9 cellular contexts compared by ENCODE assay signal in the genomic region with DNA sequence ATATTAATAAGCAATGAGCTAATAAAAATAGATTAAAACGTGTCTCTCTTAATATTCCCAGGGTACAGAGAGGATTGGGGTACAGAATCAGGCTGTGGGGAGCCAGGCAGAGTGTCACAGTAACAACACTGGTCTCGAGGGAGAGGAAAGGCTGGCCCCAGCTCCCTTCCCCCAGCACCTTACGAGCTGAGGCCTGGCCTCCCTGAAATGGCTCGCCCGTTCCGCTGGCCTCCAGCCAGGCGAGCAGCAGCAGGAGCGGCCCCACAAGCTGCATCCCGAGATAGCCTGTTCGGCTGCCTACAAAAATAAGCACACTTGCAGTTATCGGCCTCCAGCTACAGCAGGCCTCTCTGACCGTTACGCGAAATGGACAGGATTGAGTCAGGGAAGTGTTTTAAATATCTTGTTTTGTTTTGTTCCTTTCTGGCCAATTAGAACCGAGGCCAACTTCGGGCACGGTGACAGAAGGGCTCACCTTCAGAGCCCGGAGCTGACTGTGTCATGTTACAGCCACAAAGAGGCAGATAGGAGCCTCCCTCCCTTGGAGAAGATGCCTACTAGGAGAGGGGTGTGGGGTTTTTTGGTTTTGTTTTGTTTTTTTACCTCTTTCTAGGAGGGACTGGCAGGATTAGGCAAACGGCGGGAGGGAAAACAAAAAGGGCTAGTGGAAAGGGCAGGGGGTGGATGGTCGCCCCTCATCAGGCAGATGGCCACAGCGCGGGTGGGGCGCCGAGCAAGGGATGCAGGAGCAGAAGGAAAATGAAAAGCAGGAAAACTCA. TPM values are rescaled to one million over a fixed set of nuclear protein-coding genes. Genes with fewer than 3 reads are reported as not detected.
DNase-seq lines count a peak whose midpoint lies in the region; ATAC-seq, FAIRE-seq and TF ChIP-seq lines count a peak whose summit lies in the region.
"Had no signal": no experiment of that assay in that cellular context is flagged by ENCODE, and none has a peak within 500 bp of the region (broad histone marks: within the 10 kb centered on the region; RNA-seq: fewer than 3 reads in every experiment).

No MANE protein-coding gene starts in this region.

- no peak overlapping the region for H3K27ac ChIP-seq in neural cell (ENCODE audit: low read length)

- TF ChIP-seq EP300 in neural cell (conservative IDR thresholded peaks at IDR 0.05; ENCODE audit: poor library complexity, severe bottlenecking): no peak

- H3K9me3 Mint-ChIP-seq in stimulated activated effector memory CD8-positive, alpha-beta T cell treated with anti-CD3 and anti-CD28 coated beads, Interleukin-12 subunit alpha, Interleukin-12 subunit beta, amount 100 ng/mL, for 72 hours: no peaks in the 10 kb centered on the region

- no peak for ATAC-seq in stimulated activated effector memory CD8-positive, alpha-beta T cell treated with anti-CD3 and anti-CD28 coated beads, Interleukin-12 subunit alpha, Interleukin-12 subunit beta, amount 100 ng/mL, for 72 hours

- H3K27me3 ChIP-seq in neural cell (ENCODE audit: insufficient read depth, low read depth, low read length): no peaks in the 10 kb centered on the region

- no peaks in the 10 kb centered on the region for H3K9me3 ChIP-seq in neural cell (ENCODE audit: low read length)

- no peaks in the 10 kb centered on the region for H3K9me2 ChIP-seq in neural cell (ENCODE audit: insufficient read depth, low read length)

- peak overlapping the region; percentile 36 for H2AFZ ChIP-seq in neural cell (ENCODE audit: low read depth, low read length)

- H4K20me1 ChIP-seq in neural cell (ENCODE audit: insufficient read depth): no peaks in the 10 kb centered on the region

- no peak overlapping the region for H3K4me3 ChIP-seq in neural cell (ENCODE audit: low read length)

- H3K79me2 ChIP-seq in neural cell (replicated peaks; ENCODE audit: insufficient read depth, low read length): peaks cover 7% of the 10 kb centered on the region

- TF ChIP-seq RAD21 in neural cell (conservative IDR thresholded peaks at IDR 0.05): no peak

- H3F3A ChIP-seq in neural cell (ENCODE audit: insufficient read depth, low read length, poor library complexity, severe bottlenecking): peaks cover 7% of the 10 kb centered on the region

- no peak overlapping the region for H3K4me2 ChIP-seq in neural cell (ENCODE audit: low read length)

- DNase-seq in GM12891 (ENCODE audit: insufficient read length, low spot score) (peak; percentile 40), NCI-H1930 (lab: John Stamatoyannopoulos, UW) (peak; percentile 55 to 56), UCSD-AML1 (lab: John Stamatoyannopoulos, UW; ENCODE audit: unreplicated experiment) (peak; percentile 89), foreskin melanocyte (peak; percentile 55), NAMALWA (ENCODE audit: low spot score) (no peak), GOT3 (lab: John Stamatoyannopoulos, UW) (no peak)
- DNase-seq in stimulated activated effector memory CD8-positive, alpha-beta T cell treated with anti-CD3 and anti-CD28 coated beads, Interleukin-12 subunit alpha, Interleukin-12 subunit beta, amount 100 ng/mL, for 72 hours (ENCODE audit: low spot score in 2 of 2): no peak

- TF ChIP-seq CTCF in neural cell (IDR thresholded peaks at IDR 0.05; ENCODE audit: poor library complexity, severe bottlenecking): no peak

- peaks cover 14% of the 10 kb centered on the region for H3K36me3 Mint-ChIP-seq in stimulated activated effector memory CD8-positive, alpha-beta T cell treated with anti-CD3 and anti-CD28 coated beads, Interleukin-12 subunit alpha, Interleukin-12 subunit beta, amount 100 ng/mL, for 72 hours

- H3K9ac ChIP-seq in neural cell (ENCODE audit: low read length): peak overlapping the region; percentile 40

- TF ChIP-seq POLR2A in GM12891 (IDR thresholded peaks at IDR 0.05; ENCODE audit: low read depth, low read length): peak; percentile 75

- peaks cover 33% of the 10 kb centered on the region for H3K4me1 Mint-ChIP-seq in stimulated activated effector memory CD8-positive, alpha-beta T cell treated with anti-CD3 and anti-CD28 coated beads, Interleukin-12 subunit alpha, Interleukin-12 subunit beta, amount 100 ng/mL, for 72 hours

- no peak overlapping the region for H3K27ac Mint-ChIP-seq in stimulated activated effector memory CD8-positive, alpha-beta T cell treated with anti-CD3 and anti-CD28 coated beads, Interleukin-12 subunit alpha, Interleukin-12 subunit beta, amount 100 ng/mL, for 72 hours

- peak; percentile 28 for FAIRE-seq in GM12891 (lab: Jason Lieb, UNC)
- FAIRE-seq: endometrium had no signal

- no peaks in the 10 kb centered on the region for H3K36me3 ChIP-seq in neural cell (ENCODE audit: insufficient read depth, low read length)

- H3K4me3 Mint-ChIP-seq in stimulated activated effector memory CD8-positive, alpha-beta T cell treated with anti-CD3 and anti-CD28 coated beads, Interleukin-12 subunit alpha, Interleukin-12 subunit beta, amount 100 ng/mL, for 72 hours: no peak overlapping the region

TF ChIP-seq in GM12891, 5 proteins besides CTCF, POLR2A, EP300 and RAD21:
- no peak for TF ChIP-seq PAX5 (IDR thresholded peaks at IDR 0.05; ENCODE audit: insufficient read depth, low read length, severe bottlenecking)
- TF ChIP-seq TAF1 (IDR thresholded peaks at IDR 0.05; ENCODE audit: low read depth, low read length): 0 out of 2 replicates have a peak, but pooled peaks have one; percentile 27
- TF ChIP-seq SPI1 (IDR thresholded peaks at IDR 0.05; ENCODE audit: low read depth, low read length): no peak
- TF ChIP-seq POLR2AphosphoS5 (IDR thresholded peaks at IDR 0.05; ENCODE audit: low read depth, low read length): peak; percentile 73
- 0 out of 2 replicates have a peak, but pooled peaks have one; percentile 54 for TF ChIP-seq POU2F2 (IDR thresholded peaks at IDR 0.05; ENCODE audit: low read depth, low read length)

TF ChIP-seq in neural cell, 6 proteins besides CTCF, POLR2A, EP300 and RAD21:
- no peak for TF ChIP-seq TAF1 (IDR thresholded peaks at IDR 0.05; ENCODE audit: low read depth)

RNA-seq across cellular contexts. Expression of a gene that starts 4.2 kb away (rescaled TPM):
- 14.5 TPM for polyA plus RNA-seq in GM12891 (2012; ENCODE audit: low read depth, missing spikeins)
- polyA plus RNA-seq in neural cell: 16.8 and 20.5 TPM in 2 replicates
- polyA minus RNA-seq in neural cell: 35.3 and 42.6 TPM in 2 replicates

Comparison
In these comparisons a context has a peak if more than half of its experiments do, and no peak if none do; other contexts are left out.
1. DNase-seq: peak in GM12891 (single experiment), NCI-H1930 (2 of 2), UCSD-AML1 (single experiment) and foreskin melanocyte (single experiment); none in NAMALWA (single experiment), stimulated activated effector memory CD8-positive, alpha-beta T cell treated with anti-CD3 and anti-CD28 coated beads, Interleukin-12 subunit alpha, Interleukin-12 subunit beta, amount 100 ng/mL, for 72 hours (0 of 2) and GOT3 (single experiment).